ENCODE assay signal across 8 cellular contexts in the genomic region with DNA sequence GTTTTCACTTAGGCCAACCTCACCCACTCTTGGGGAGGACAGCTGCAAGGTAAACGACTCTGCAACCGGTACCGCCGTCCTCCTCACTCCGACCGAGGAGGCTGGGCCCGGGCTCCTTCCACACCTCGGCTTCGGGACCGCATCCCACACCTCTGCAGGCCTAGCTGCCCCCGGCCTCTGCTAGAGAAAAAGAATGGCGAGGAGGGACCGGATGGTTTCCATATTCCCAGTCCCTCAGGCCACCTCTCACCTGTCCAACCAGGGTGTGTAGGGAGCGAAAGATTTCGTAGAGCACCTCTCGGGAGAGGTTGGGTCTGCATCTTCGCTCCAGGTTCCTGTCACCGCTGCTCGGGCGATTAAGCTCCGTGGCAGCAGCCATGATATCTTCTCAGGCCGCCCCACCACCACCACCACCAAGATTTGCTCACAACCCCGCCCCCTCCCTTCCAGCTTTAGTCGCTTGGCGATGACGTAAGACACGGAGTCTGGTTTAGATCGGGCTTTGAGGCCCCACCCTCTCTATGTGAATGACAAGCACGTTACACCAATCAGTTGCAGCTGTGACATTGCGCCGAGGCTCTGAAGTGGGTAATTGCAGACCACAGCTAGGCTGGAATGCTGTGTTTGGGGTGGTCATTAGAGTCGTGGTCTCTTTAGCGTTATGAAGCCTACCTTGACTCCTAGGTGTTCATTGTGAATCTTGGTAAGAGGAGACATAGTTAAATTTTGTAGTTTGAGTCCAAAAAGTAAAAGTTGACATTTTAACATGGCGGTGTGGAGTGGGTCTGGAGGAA. TPM values are rescaled to one million over a fixed set of nuclear protein-coding genes. Genes with fewer than 3 reads are reported as not detected.
DNase-seq lines count a peak whose midpoint lies in the region; ATAC-seq, FAIRE-seq and TF ChIP-seq lines count a peak whose summit lies in the region.

A gene with protein sequence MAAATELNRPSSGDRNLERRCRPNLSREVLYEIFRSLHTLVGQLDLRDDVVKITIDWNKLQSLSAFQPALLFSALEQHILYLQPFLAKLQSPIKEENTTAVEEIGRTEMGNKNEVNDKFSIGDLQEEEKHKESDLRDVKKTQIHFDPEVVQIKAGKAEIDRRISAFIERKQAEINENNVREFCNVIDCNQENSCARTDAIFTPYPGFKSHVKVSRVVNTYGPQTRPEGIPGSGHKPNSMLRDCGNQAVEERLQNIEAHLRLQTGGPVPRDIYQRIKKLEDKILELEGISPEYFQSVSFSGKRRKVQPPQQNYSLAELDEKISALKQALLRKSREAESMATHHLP (minus strand): TSS at position 428 of the 794 bp plus-strand sequence. CDS start 49 bp downstream, at position 379.

- FAIRE-seq in endothelial cell of umbilical vein (lab: Jason Lieb, UNC): peak; percentile 98

- POLR2A ChIA-PET in Caco-2 (lab: Charles Lee): interaction anchor here (0.6 to 0.7 kb wide), 8 partner anchors 8 to 1199 kb away, joined by 3 to 14 read pairs (median 6); a partner anchor contains a TSS
- POLR2A ChIA-PET in endothelial cell of umbilical vein (lab: Charles Lee): interaction anchor here (0.6 kb wide), 2 partner anchors 194 to 578 kb away, joined by 3 to 4 read pairs; no protein-coding TSS in a partner anchor

- intact Hi-C loops in Caco-2 (cut with micrococcal nuclease; ENCODE audit: unreplicated experiment): loop anchor here (1.0 to 2.0 kb wide), 4 partner anchors 32 to 250 kb away; no protein-coding TSS in a partner anchor
- intact Hi-C loops in endothelial cell of umbilical vein (cut with micrococcal nuclease): loop anchor here (1.0 to 2.0 kb wide), 2 partner anchors 13 to 342 kb away; no protein-coding TSS in a partner anchor

- dilution Hi-C loops in endothelial cell of umbilical vein (cut with MboI; ENCODE audit: extremely low pct_ligation_motif_present, low sequenced_read_pairs): no loop called here

- H3K4me1 Mint-ChIP-seq in Caco-2 (ENCODE audit: low read depth, unreplicated experiment): no peaks in the 10 kb centered on the region

- H3K4me2 ChIP-seq in OCI-LY1 (ENCODE audit: low read length) (peak within 1 kb of the TSS; percentile 77), endothelial cell of umbilical vein (ENCODE audit: insufficient read depth, low read length) (peak within 1 kb of the TSS; percentile 99)

- H4K20me1 ChIP-seq in OCI-LY1 (ENCODE audit: insufficient read depth, low read length) (no peaks in the 10 kb centered on the region), endothelial cell of umbilical vein (replicated peaks; ENCODE audit: control insufficient read depth, extremely low read depth, insufficient read depth, low read length) (peaks cover 2% of the 10 kb centered on the region)

- peak within 1 kb of the TSS; percentile 89 for H3K4me3 Mint-ChIP-seq in Caco-2 (ENCODE audit: unreplicated experiment)

- peak; percentile 97 for ATAC-seq in GM21447 (IDR thresholded peaks at IDR 0.05; ENCODE audit: unreplicated experiment)

- H3K4me3 ChIP-seq in Caco-2 (ENCODE audit: low read depth, low read length) (peak within 1 kb of the TSS; percentile 79), HUES64 (ENCODE audit: low read length) (peak within 1 kb of the TSS; percentile 95), OCI-LY1 (ENCODE audit: low read depth, low read length, poor library complexity, severe bottlenecking) (peak within 1 kb of the TSS; percentile 99), endothelial cell of umbilical vein (replicated peaks in 1 of 3; ENCODE audit: insufficient read depth in 1 of 3, low read depth in 1 of 3, low read length in 3 of 3) (peak within 1 kb of the TSS; percentile 95 to 98 (median 97))

- H3K27ac Mint-ChIP-seq in Caco-2 (ENCODE audit: unreplicated experiment): peak within 1 kb of the TSS; percentile 87

- CTCF ChIA-PET in Caco-2 (lab: Charles Lee): interaction anchor here (0.6 to 1.2 kb wide), 5 partner anchors 55 to 251 kb away, joined by 3 to 4 read pairs (median 3); no protein-coding TSS in a partner anchor
- CTCF ChIA-PET in endothelial cell of umbilical vein (lab: Charles Lee): interaction anchor here (0.7 to 1.0 kb wide), 2 partner anchors 250 to 441 kb away, joined by 3 to 4 read pairs; no protein-coding TSS in a partner anchor

- H2AFZ ChIP-seq in OCI-LY1 (ENCODE audit: low read length) (peak within 1 kb of the TSS; percentile 97), endothelial cell of umbilical vein (ENCODE audit: low read depth, low read length) (peak within 1 kb of the TSS; percentile 80)

- peaks cover 21% of the 10 kb centered on the region for H3K36me3 Mint-ChIP-seq in Caco-2 (ENCODE audit: insufficient read depth, unreplicated experiment)

- no peaks in the 10 kb centered on the region for H3K9me3 ChIP-seq in Caco-2
- H3K9me3 ChIP-seq in HUES64 (ENCODE audit: insufficient read depth, low read depth, low read length): no peaks in the 10 kb centered on the region
- H3K9me3 ChIP-seq in OCI-LY1 (ENCODE audit: low read length): no peaks in the 10 kb centered on the region
- H3K9me3 ChIP-seq in endothelial cell of umbilical vein (replicated peaks; ENCODE audit: control insufficient read depth, insufficient read depth, low read length): no peaks in the 10 kb centered on the region

- H3K27me3 ChIP-seq in Caco-2 (replicated peaks; ENCODE audit: control insufficient read depth, insufficient read depth, low read length) (no peaks in the 10 kb centered on the region), HUES64 (ENCODE audit: insufficient read depth, low read length) (peaks cover 8% of the 10 kb centered on the region; the same call in 1 of the 2 replicates), OCI-LY1 (ENCODE audit: insufficient read depth, low read length) (no peaks in the 10 kb centered on the region), endothelial cell of umbilical vein (ENCODE audit: control insufficient read depth in 2 of 2, insufficient read depth in 2 of 2, low read length in 2 of 2) (peaks cover 8 to 38% of the 10 kb centered on the region in 2 experiments)

- H3K9ac ChIP-seq in HUES64 (ENCODE audit: low read depth, low read length): peak within 1 kb of the TSS; percentile 88
- H3K9ac ChIP-seq in OCI-LY1 (ENCODE audit: low read length): peak within 1 kb of the TSS; percentile 95
- H3K9ac ChIP-seq in endothelial cell of umbilical vein (replicated peaks; ENCODE audit: extremely low read depth, insufficient read depth, low read length): peak within 1 kb of the TSS; percentile 73

- BruUV-seq in Caco-2 (replicated peaks; lab: Mats Ljungman, UMichigan) (no TSS peak), endothelial cell of umbilical vein (replicated peaks; lab: Mats Ljungman, UMichigan) (TSS peak; percentile 52)

- peaks cover 3% of the 10 kb centered on the region for H3K27me3 Mint-ChIP-seq in Caco-2 (ENCODE audit: insufficient read depth, unreplicated experiment)

- H3K79me2 ChIP-seq in OCI-LY1 (ENCODE audit: insufficient read depth, low read length) (peaks cover 47% of the 10 kb centered on the region), endothelial cell of umbilical vein (ENCODE audit: control insufficient read depth, insufficient read depth, low read length) (peaks cover 40% of the 10 kb centered on the region)

- H3K4me1 ChIP-seq in Caco-2: no peaks in the 10 kb centered on the region
- H3K4me1 ChIP-seq in HUES64 (ENCODE audit: insufficient read depth, low read length): peaks cover 27% of the 10 kb centered on the region
- peaks cover 38% of the 10 kb centered on the region for H3K4me1 ChIP-seq in OCI-LY1 (ENCODE audit: insufficient read depth, low read length, severe bottlenecking)
- peaks cover 27% of the 10 kb centered on the region for H3K4me1 ChIP-seq in endothelial cell of umbilical vein (ENCODE audit: control insufficient read depth, extremely low read depth, insufficient read depth, low read length)

- H3K9me3 Mint-ChIP-seq in Caco-2 (ENCODE audit: unreplicated experiment): no peaks in the 10 kb centered on the region

- DNase-seq in Caco-2 (peak; percentile 91 to 95), endothelial cell of umbilical vein (ENCODE audit: low read depth, low spot score) (peak; percentile 96), midbrain (lab: John Stamatoyannopoulos, UW) (peak; percentile 96)
- peak; percentile 91 for DNase-seq in activated CD8-positive, alpha-beta memory T cell treated with anti-CD3 and anti-CD28 coated beads, Interleukin-2, amount 50 U/mL, for 4 hours
- DNase-seq in stimulated activated CD8-positive, alpha-beta memory T cell treated with anti-CD3 and anti-CD28 coated beads, Interleukin-2, amount 100 ng/mL, for 1 hour (ENCODE audit: low read depth in 2 of 2): peak; percentile 72 to 77

- WGBS in HUES64: 3% methylated on average over 34 of the region's 34 CpGs

- TF ChIP-seq CTCF in Caco-2 (IDR thresholded peaks at IDR 0.05; ENCODE audit: insufficient read depth in 1 of 2, low read depth in 1 of 2, low read length in 1 of 2, severe bottlenecking in 1 of 2, unreplicated experiment in 1 of 2): no peak
- no peak for TF ChIP-seq CTCF in OCI-LY1 (IDR thresholded peaks at IDR 0.05; ENCODE audit: low read length)
- TF ChIP-seq CTCF in endothelial cell of umbilical vein (IDR thresholded peaks at IDR 0.05; ENCODE audit: extremely low read depth in 1 of 2, insufficient read depth in 1 of 2, low read depth in 1 of 2, low read length in 2 of 2): no peak

- H3K9me2 ChIP-seq in OCI-LY1 (ENCODE audit: low read depth, low read length): no peaks in the 10 kb centered on the region

- no peaks in the 10 kb centered on the region for H3F3A ChIP-seq in OCI-LY1 (ENCODE audit: insufficient read depth, low read length)

- TF ChIP-seq POLR2A in endothelial cell of umbilical vein (IDR thresholded peaks at IDR 0.05; ENCODE audit: low read depth, low read length): no peak

- peak within 1 kb of the TSS; percentile 73 for H3K27ac ChIP-seq in HUES64 (ENCODE audit: low read depth, low read length)
- peak within 1 kb of the TSS; percentile 71 for H3K27ac ChIP-seq in OCI-LY1 (ENCODE audit: low read depth, low read length, poor library complexity, severe bottlenecking)
- H3K27ac ChIP-seq in endothelial cell of umbilical vein (ENCODE audit: insufficient read depth, low read depth, low read length): peak within 1 kb of the TSS; percentile 43

- no peaks in the 10 kb centered on the region for H3K36me3 ChIP-seq in Caco-2 (ENCODE audit: control insufficient read depth, insufficient read depth, low read length)
- H3K36me3 ChIP-seq in HUES64 (ENCODE audit: insufficient read depth, low read length): no peaks in the 10 kb centered on the region
- H3K36me3 ChIP-seq in OCI-LY1 (ENCODE audit: insufficient read depth, low read length): no peaks in the 10 kb centered on the region; the same call in 1 of the 2 replicates
- no peaks in the 10 kb centered on the region for H3K36me3 ChIP-seq in endothelial cell of umbilical vein (ENCODE audit: control insufficient read depth in 2 of 2, extremely low read depth in 1 of 2, insufficient read depth in 2 of 2, low read length in 2 of 2)

- H3K9me1 ChIP-seq in endothelial cell of umbilical vein (replicated peaks; ENCODE audit: control insufficient read depth, extremely low read depth, insufficient read depth, low read length): peaks cover 2% of the 10 kb centered on the region

RNA-seq across cellular contexts. Expression of the gene that starts here (rescaled TPM):
- total RNA-seq in Caco-2 (2022) (27.8 and 28.8 TPM in 2 replicates), endothelial cell of umbilical vein (14.5 and 19.0 TPM in 2 replicates)
- 27.0 TPM for polyA plus RNA-seq in HUES64 (2013, experiment 1 of 2)
- 29.8 TPM for polyA plus RNA-seq in HUES64 (2013, experiment 2 of 2)
- 8.1 and 8.8 TPM in 2 replicates for polyA plus RNA-seq in endothelial cell of umbilical vein
- polyA plus RNA-seq in endothelial cell of umbilical vein (2011; cell fraction: cytosol; rRNA removed): 10.7 and 11.6 TPM in 2 replicates
- 31.5 and 35.9 TPM in 2 replicates for polyA plus RNA-seq in endothelial cell of umbilical vein (2011; cell fraction: nucleus; rRNA removed)
- 8.5 and 14.2 TPM in 2 replicates for polyA plus RNA-seq in endothelial cell of umbilical vein (2012)
- 12.4 and 14.2 TPM in 2 replicates for polyA minus RNA-seq in endothelial cell of umbilical vein
- polyA minus RNA-seq in endothelial cell of umbilical vein (2011; cell fraction: cytosol; rRNA and poly(A)+ RNA removed): 8.6 TPM
- 28.7 and 43.6 TPM in 2 replicates for polyA minus RNA-seq in endothelial cell of umbilical vein (2011; cell fraction: nucleus; rRNA and poly(A)+ RNA removed)

Comparison
In these comparisons a context has a peak if more than half of its experiments do, and no peak if none do; other contexts are left out.
1. Peak in every context shown above with its lines: DNase-seq, ATAC-seq, H3K4me3 ChIP-seq and H3K27ac ChIP-seq.